1 cellular context compared by ENCODE assay signal in the genomic region with DNA sequence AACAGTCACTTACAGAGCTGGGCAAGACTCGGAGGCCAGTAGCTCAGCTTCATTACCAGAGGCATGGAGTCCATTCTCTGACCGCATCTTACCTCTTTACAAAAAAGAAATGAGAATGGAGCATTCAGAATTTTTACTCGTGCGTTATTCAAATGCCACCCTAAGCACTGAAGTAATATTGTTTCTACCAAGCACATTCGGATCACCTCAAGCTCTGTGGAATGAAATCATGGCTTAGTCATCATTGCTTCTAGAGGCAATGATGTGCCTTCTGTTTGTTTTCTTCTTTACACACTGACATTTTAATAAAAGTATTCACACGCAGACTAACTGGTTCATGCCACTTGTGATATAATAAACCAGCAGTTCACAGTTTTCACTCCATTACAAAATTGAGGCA.
TF ChIP-seq lines count a peak whose summit lies in the region.

No MANE protein-coding gene starts in this region.

TF ChIP-seq in IMR-90, 13 proteins besides CTCF, POLR2A, EP300 and RAD21 (continued from another document):
- TF ChIP-seq USF2 (IDR thresholded peaks at IDR 0.05; ENCODE audit: low read depth, low read length) (no peak), BHLHE40 (IDR thresholded peaks at IDR 0.05; ENCODE audit: low read depth, low read length) (no peak), RFX5 (IDR thresholded peaks at IDR 0.05; ENCODE audit: low read depth, low read length) (no peak), FOS (IDR thresholded peaks at IDR 0.05; ENCODE audit: low read depth, low read length) (no peak), MAFK (IDR thresholded peaks at IDR 0.05; ENCODE audit: low read depth, low read length) (no peak), CEBPB (IDR thresholded peaks at IDR 0.05; ENCODE audit: low read depth, low read length) (no peak)
- TF ChIP-seq, protein P1, sequence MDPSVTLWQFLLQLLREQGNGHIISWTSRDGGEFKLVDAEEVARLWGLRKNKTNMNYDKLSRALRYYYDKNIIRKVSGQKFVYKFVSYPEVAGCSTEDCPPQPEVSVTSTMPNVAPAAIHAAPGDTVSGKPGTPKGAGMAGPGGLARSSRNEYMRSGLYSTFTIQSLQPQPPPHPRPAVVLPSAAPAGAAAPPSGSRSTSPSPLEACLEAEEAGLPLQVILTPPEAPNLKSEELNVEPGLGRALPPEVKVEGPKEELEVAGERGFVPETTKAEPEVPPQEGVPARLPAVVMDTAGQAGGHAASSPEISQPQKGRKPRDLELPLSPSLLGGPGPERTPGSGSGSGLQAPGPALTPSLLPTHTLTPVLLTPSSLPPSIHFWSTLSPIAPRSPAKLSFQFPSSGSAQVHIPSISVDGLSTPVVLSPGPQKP (IDR thresholded peaks at IDR 0.05; ENCODE audit: borderline replicate concordance, low read depth, low read length): no peak
